In the genomic region with DNA sequence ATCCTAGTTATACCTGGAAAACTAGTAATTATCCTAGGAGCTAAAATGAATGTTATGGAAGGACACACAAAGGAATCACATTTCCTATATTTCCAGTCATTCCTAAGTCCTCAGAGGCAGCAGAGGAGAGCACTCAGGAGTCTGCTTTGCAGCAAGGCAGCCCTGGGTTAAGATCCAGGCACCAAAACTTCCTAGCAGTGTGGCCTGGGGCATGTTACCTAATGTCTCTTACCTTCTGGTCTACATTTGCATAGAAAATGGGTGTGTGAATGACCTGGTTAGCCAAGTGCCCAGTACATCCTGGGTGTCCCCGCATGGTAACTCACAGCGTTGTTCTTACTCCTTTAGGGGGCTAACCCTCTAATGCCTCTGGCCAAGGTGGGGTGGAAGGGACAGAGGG, we compare ENCODE assay signal across 20 cellular contexts.
A peak's percentile ranks its signal among the peaks of the same experiment; 100 is the strongest.
DNase-seq lines count a peak whose midpoint lies in the region; ATAC-seq and TF ChIP-seq lines count a peak whose summit lies in the region.
"Had no signal": no experiment of that assay in that cellular context is flagged by ENCODE, and none has a peak within 500 bp of the region (broad histone marks: within the 10 kb centered on the region; RNA-seq: fewer than 3 reads in every experiment).

No MANE protein-coding gene starts in this region.

- H2BK15ac ChIP-seq in mesendoderm (replicated peaks; ENCODE audit: low read depth), result no peak overlapping the region

- in situ Hi-C loops in mammary epithelial cell (cut with MboI; ENCODE audit: low sequenced_read_pairs in 2 of 2), result no loop called here

- no peak overlapping the region for H4K8ac ChIP-seq in mesendoderm (ENCODE audit: low read depth, low read length)

- H3K4ac ChIP-seq in mesendoderm (ENCODE audit: low read depth, low read length), result no peak overlapping the region

- no peaks in the 10 kb centered on the region for H4K20me1 ChIP-seq in mammary epithelial cell (ENCODE audit: insufficient read depth, low read length)
- H4K20me1 ChIP-seq: BLaER1 had no signal

- no peak for TF ChIP-seq POLR2A in body of pancreas (IDR thresholded peaks at IDR 0.05)

- H2AFZ ChIP-seq in mammary epithelial cell (ENCODE audit: low read depth, low read length), result no peak overlapping the region
- H2AFZ ChIP-seq: GM23248 had no signal

- no peak overlapping the region for H2AK5ac ChIP-seq in mesendoderm (ENCODE audit: low read length)

- H3K27me3 Mint-ChIP-seq in MCF 10A (ENCODE audit: insufficient read depth, unreplicated experiment), result no peaks in the 10 kb centered on the region
- H3K27me3 Mint-ChIP-seq: B cell; CD4-positive, CD25-positive, alpha-beta regulatory T cell had no signal

- H2BK120ac ChIP-seq in mesendoderm (ENCODE audit: low read depth, low read length), result no peak overlapping the region

- H3K27me3 ChIP-seq in mammary epithelial cell (ENCODE audit: insufficient read depth, low read length), result no peaks in the 10 kb centered on the region
- no peaks in the 10 kb centered on the region for H3K27me3 ChIP-seq in body of pancreas
- no peaks in the 10 kb centered on the region for H3K27me3 ChIP-seq in mesendoderm (ENCODE audit: insufficient read depth, low read length, poor library complexity)
- H3K27me3 ChIP-seq: BLaER1 had no signal

- H3K9me3 ChIP-seq in mammary epithelial cell (replicated peaks; ENCODE audit: insufficient read depth, low read length) (no peaks in the 10 kb centered on the region), body of pancreas (no peaks in the 10 kb centered on the region)

- no TSS peak for BruUV-seq in MCF 10A (replicated peaks; lab: Mats Ljungman, UMichigan)
- no TSS peak for BruUV-seq in mammary epithelial cell (replicated peaks; lab: Mats Ljungman, UMichigan)

- POLR2A ChIA-PET in MCF 10A (lab: Yijun Ruan, JAX), result no interaction called here

- no peak overlapping the region for H3K27ac ChIP-seq in mammary epithelial cell (ENCODE audit: insufficient read depth, low read depth, low read length)
- H3K27ac ChIP-seq in body of pancreas, result peak overlapping the region in 3 of 4 donors; percentile 70 to 79 (median 76)
- H3K27ac ChIP-seq in mesendoderm (ENCODE audit: low read depth, low read length), result no peak overlapping the region
- H3K27ac ChIP-seq: 22Rv1, BLaER1, C4-2B, GM23248 had no signal

- TF ChIP-seq CTCF in MCF 10A (IDR thresholded peaks at IDR 0.05; ENCODE audit: unreplicated experiment) (no peak), mammary epithelial cell (conservative IDR thresholded peaks at IDR 0.05 in 1 of 2, IDR thresholded peaks at IDR 0.05 in 1 of 2; ENCODE audit: extremely low read depth in 1 of 2, insufficient read depth in 1 of 2, low read depth in 1 of 2, low read length in 2 of 2) (no peak), body of pancreas (IDR thresholded peaks at IDR 0.05) (no peak)

- H3K9ac ChIP-seq in mammary epithelial cell (ENCODE audit: insufficient read depth, low read length) (no peak overlapping the region), mesendoderm (ENCODE audit: low read length) (no peak overlapping the region)
- H3K9ac ChIP-seq: BLaER1, GM23248 had no signal

- H3K79me2 ChIP-seq in mammary epithelial cell (ENCODE audit: insufficient read depth, low read length) (no peaks in the 10 kb centered on the region), mesendoderm (ENCODE audit: control insufficient read depth, insufficient read depth, low read length) (no peaks in the 10 kb centered on the region)

- no peak overlapping the region for H3K27ac Mint-ChIP-seq in MCF 10A (ENCODE audit: low read depth, unreplicated experiment)
- H3K27ac Mint-ChIP-seq: B cell; CD4-positive, CD25-positive, alpha-beta regulatory T cell; CD8-positive, alpha-beta T cell had no signal

- H3K4me3 ChIP-seq in mammary epithelial cell (replicated peaks in 1 of 3; ENCODE audit: insufficient read depth in 1 of 3, low read depth in 2 of 3, low read length in 3 of 3) (no peak overlapping the region), body of pancreas (no peak overlapping the region), mesendoderm (ENCODE audit: low read length) (no peak overlapping the region)
- H3K4me3 ChIP-seq: BLaER1, GM23248 had no signal

- DNase-seq in MCF 10A (ENCODE audit: unreplicated experiment), result peak; percentile 5
- DNase-seq in mammary epithelial cell, result no peak
- no peak for DNase-seq in body of pancreas
- peak; percentile 42 for DNase-seq in mesendoderm
- DNase-seq: CD4-positive, CD25-positive, alpha-beta regulatory T cell; CD8-positive, alpha-beta T cell; DMS 273 treated with DMSO at 0.1 percent for 48 hours; DMS79; EL; GF-D8; GM23248; H7; HCEC 1CT had no signal

- H3K4me2 ChIP-seq in mammary epithelial cell (ENCODE audit: insufficient read depth, low read depth, low read length), result no peak overlapping the region
- H3K4me2 ChIP-seq in mesendoderm (ENCODE audit: low read length), result no peak overlapping the region

- no peaks in the 10 kb centered on the region for H3K9me3 Mint-ChIP-seq in MCF 10A (ENCODE audit: unreplicated experiment)
- H3K9me3 Mint-ChIP-seq: CD4-positive, CD25-positive, alpha-beta regulatory T cell; CD8-positive, alpha-beta T cell had no signal

- no peaks in the 10 kb centered on the region for H3K79me1 ChIP-seq in mesendoderm (ENCODE audit: low read length)

- no peak for ATAC-seq in body of pancreas
- ATAC-seq in HG03378 (IDR thresholded peaks at IDR 0.05; ENCODE audit: unreplicated experiment), result no peak
- ATAC-seq in GM21515 (IDR thresholded peaks at IDR 0.05; ENCODE audit: unreplicated experiment), result no peak
- ATAC-seq in GM21447 (IDR thresholded peaks at IDR 0.05; ENCODE audit: unreplicated experiment), result no peak
- ATAC-seq: CD8-positive, alpha-beta T cell had no signal

- intact Hi-C loops in MCF 10A (cut with micrococcal nuclease) (no loop called here), mammary epithelial cell (cut with micrococcal nuclease) (no loop called here), body of pancreas (cut with DNase I) (no loop called here)

- H3K4me1 ChIP-seq in mammary epithelial cell (ENCODE audit: insufficient read depth, low read length) (no peaks in the 10 kb centered on the region), body of pancreas (peaks cover 60% of the 10 kb centered on the region), mesendoderm (ENCODE audit: control insufficient read depth, low read depth, low read length) (no peaks in the 10 kb centered on the region)

- no peak overlapping the region for H3K18ac ChIP-seq in mesendoderm (ENCODE audit: low read length)

- dilution Hi-C loops in mammary epithelial cell (cut with HindIII; ENCODE audit: low sequenced_read_pairs), result no loop called here

- CTCF ChIA-PET in MCF 10A (lab: Yijun Ruan, JAX) (no interaction called here), mammary epithelial cell (lab: Charles Lee; ENCODE audit: low non-redundant PET) (no interaction called here)

- no peak overlapping the region for H4K5ac ChIP-seq in mesendoderm (ENCODE audit: low read length)

- 91% methylated on average over 2 of the region's 2 CpGs for WGBS in mammary epithelial cell (ENCODE audit: low coverage, missing lambda C conversion rate)
- WGBS in body of pancreas, 2 donors, result 95 to 100% methylated on average over 2 of the region's 2 CpGs
- WGBS in mesendoderm (ENCODE audit: extremely low coverage, insufficient coverage, low lambda C conversion rate), result no CpG with 5 or more reads among the region's 2 CpGs

- no peaks in the 10 kb centered on the region for H3K36me3 Mint-ChIP-seq in MCF 10A (ENCODE audit: insufficient read depth, unreplicated experiment)
- H3K36me3 Mint-ChIP-seq: CD8-positive, alpha-beta T cell had no signal

- H3K4me1 Mint-ChIP-seq in MCF 10A (ENCODE audit: insufficient read depth, unreplicated experiment), result peaks cover 20% of the 10 kb centered on the region

- no peak overlapping the region for H2BK5ac ChIP-seq in mesendoderm (ENCODE audit: low read length)

- H3K4me3 Mint-ChIP-seq in MCF 10A (ENCODE audit: unreplicated experiment), result no peak overlapping the region
- H3K4me3 Mint-ChIP-seq: B cell; CD4-positive, CD25-positive, alpha-beta regulatory T cell; CD8-positive, alpha-beta T cell had no signal

- H3K36me3 ChIP-seq in mammary epithelial cell (ENCODE audit: insufficient read depth, low read length), result no peaks in the 10 kb centered on the region
- no peaks in the 10 kb centered on the region for H3K36me3 ChIP-seq in body of pancreas (replicated peaks in 1 of 2; ENCODE audit: insufficient read depth in 1 of 2, low read depth in 2 of 2)
- no peaks in the 10 kb centered on the region for H3K36me3 ChIP-seq in mesendoderm (ENCODE audit: control insufficient read depth, insufficient read depth, low read length)
- H3K36me3 ChIP-seq: BLaER1 had no signal

- H3K56ac ChIP-seq in mesendoderm (ENCODE audit: low read length), result no peak overlapping the region

- no peak overlapping the region for H3K23ac ChIP-seq in mesendoderm (ENCODE audit: low read length)

Comparison
In these comparisons a context has a peak if more than half of its experiments do, and no peak if none do; other contexts are left out.
1. DNase-seq: peak in MCF 10A (single experiment) and mesendoderm (single experiment); none in mammary epithelial cell (single experiment) and body of pancreas (0 of 4).
2. H3K27ac ChIP-seq: peak in body of pancreas (3 of 4); none in mammary epithelial cell (single experiment) and mesendoderm (single experiment).